Comparison of ENCODE assay signal across 8 cellular contexts in the genomic region with DNA sequence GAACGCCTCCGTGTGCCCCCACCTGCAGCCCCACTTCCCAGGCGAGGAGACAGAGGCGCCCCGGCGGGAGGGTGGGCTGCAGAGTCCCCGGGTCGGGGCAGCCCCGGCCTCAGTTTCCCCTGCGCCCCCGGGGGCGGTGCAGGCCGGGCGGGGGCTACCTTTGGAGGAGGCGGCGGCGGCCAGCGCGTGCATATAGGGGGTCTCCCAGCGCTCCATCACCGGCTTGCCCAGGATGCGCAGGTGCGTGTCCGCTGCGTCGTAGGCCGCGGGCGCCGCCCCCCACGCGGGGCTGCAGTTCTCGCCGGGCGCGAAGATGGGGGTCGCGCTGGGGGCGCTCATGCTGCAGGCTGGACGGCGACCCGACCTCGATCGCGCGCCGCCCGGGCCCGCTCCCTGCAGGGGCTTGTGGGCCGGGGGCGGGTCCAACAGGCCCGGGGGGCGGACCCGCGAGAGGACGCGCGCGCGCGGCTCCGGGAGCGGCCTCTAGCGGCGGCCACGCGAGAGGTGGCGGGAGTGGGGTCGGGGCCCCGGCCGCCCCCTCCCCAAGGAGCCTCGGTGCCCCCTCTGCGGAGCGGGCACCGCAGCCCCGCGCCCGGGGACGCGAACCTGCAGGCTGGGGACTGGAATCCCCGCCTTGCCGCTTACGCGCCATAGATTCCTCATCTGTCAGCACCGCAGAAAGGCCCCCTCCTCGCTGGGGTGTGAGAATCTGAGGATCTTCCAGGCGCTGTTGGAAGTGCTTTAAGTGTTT. TPM values are rescaled to one million over a fixed set of nuclear protein-coding genes. Genes with fewer than 3 reads are reported as not detected.
DNase-seq lines count a peak whose midpoint lies in the region; ATAC-seq, FAIRE-seq and TF ChIP-seq lines count a peak whose summit lies in the region.

Gene GAMT (minus strand): TSS at position 405 of the 751 bp plus-strand sequence. CDS start 66 bp downstream, at position 339.

- FAIRE-seq in GM18507 (lab: Jason Lieb, UNC): no peak

- in situ Hi-C loops in ACHN (cut with HindIII; ENCODE audit: low pct_ligation_motif_present, low pct_unique_long_range_greater_than_20kb, low sequenced_read_pairs): no loop called here

- H3K9ac ChIP-seq in adipocyte (ENCODE audit: low read length): peak within 1 kb of the TSS; percentile 84

- H3K27ac ChIP-seq in RWPE2 (ENCODE audit: poor library complexity, severe bottlenecking): no peak within 1 kb of the TSS

- TF ChIP-seq CTCF in RWPE2 (IDR thresholded peaks at IDR 0.05; ENCODE audit: poor library complexity, severe bottlenecking): peak; percentile 53

- H3K4me1 ChIP-seq in RWPE2 (ENCODE audit: insufficient read depth, poor library complexity, severe bottlenecking) (peaks cover 5% of the 10 kb centered on the region), adipocyte (ENCODE audit: control insufficient read depth, insufficient read depth, low read length) (peaks cover 12% of the 10 kb centered on the region)

- ATAC-seq in RWPE2 (ENCODE audit: low read depth): no peak
- peak; percentile 77 to 80 for ATAC-seq in left cardiac atrium
- ATAC-seq in GM19452 (IDR thresholded peaks at IDR 0.05; ENCODE audit: unreplicated experiment): no peak

- H3K4me3 ChIP-seq in RWPE2 (ENCODE audit: severe bottlenecking) (peak within 1 kb of the TSS; percentile 34), adipocyte (ENCODE audit: low read length) (peak within 1 kb of the TSS; percentile 79)

- no peaks in the 10 kb centered on the region for H3K9me3 ChIP-seq in RWPE2 (ENCODE audit: severe bottlenecking)
- no peaks in the 10 kb centered on the region for H3K9me3 ChIP-seq in adipocyte (ENCODE audit: control insufficient read depth, low read length)

- H3K27me3 ChIP-seq in RWPE2 (ENCODE audit: insufficient read depth, poor library complexity, severe bottlenecking) (no peaks in the 10 kb centered on the region), adipocyte (replicated peaks; ENCODE audit: control insufficient read depth, insufficient read depth, low read length) (no peaks in the 10 kb centered on the region)

- DNase-seq in ACHN (peak; percentile 51), GM18507 (ENCODE audit: extremely low spot score, insufficient read length, low read depth) (peak; percentile 54), RWPE2 (ENCODE audit: low spot score) (no peak), adipocyte (ENCODE audit: low read depth) (peak; percentile 87), left cardiac atrium (no peak), retina (peak; percentile 64), NCI-H128 (lab: John Stamatoyannopoulos, UW; ENCODE audit: unreplicated experiment) (no peak)

- no peaks in the 10 kb centered on the region for H3K36me3 ChIP-seq in RWPE2 (ENCODE audit: low read depth)
- no peaks in the 10 kb centered on the region for H3K36me3 ChIP-seq in adipocyte (ENCODE audit: control insufficient read depth, insufficient read depth, low read length, severe bottlenecking)

- intact Hi-C loops in left cardiac atrium (cut with DNase I): loop anchor here in 1 of 2 donors (10.0 kb wide), 1 partner anchor 127 kb away; the partner anchor contains the start of gene FAM174C

RNA-seq across cellular contexts. Expression of gene GAMT, which starts in this region (rescaled TPM):
- 10 to 100 TPM; 36.0 to 48.1 TPM for total RNA-seq in left cardiac atrium

Comparison
In these comparisons a context has a peak if more than half of its experiments do, and no peak if none do; other contexts are left out.
1. DNase-seq: peak in ACHN (single experiment), GM18507 (single experiment), adipocyte (single experiment) and retina (single experiment); none in RWPE2 (single experiment), left cardiac atrium (single experiment) and NCI-H128 (single experiment).
2. ATAC-seq: peak in left cardiac atrium (2 of 2); none in RWPE2 (single experiment) and GM19452 (single experiment).